ENCODE assay signal across 13 cellular contexts in genomic region chr15:59531066-59531465, GRCh38.
DNase-seq lines count a peak whose midpoint lies in the region; ATAC-seq and TF ChIP-seq lines count a peak whose summit lies in the region.
"Had no signal": no experiment of that assay in that cellular context is flagged by ENCODE, and none has a peak within 500 bp of the region (broad histone marks: within the 10 kb centered on the region; RNA-seq: fewer than 3 reads in every experiment).

No MANE protein-coding gene starts in this region.

- H3K9me3 Mint-ChIP-seq in activated naive CD4-positive, alpha-beta T cell treated with anti-CD3 and anti-CD28 coated beads, Interleukin-2, amount 50 U/mL, for 72 hours, result no peaks in the 10 kb centered on the region
- H3K9me3 Mint-ChIP-seq: CD4-positive, alpha-beta T cell had no signal

- H3K36me3 Mint-ChIP-seq in activated naive CD4-positive, alpha-beta T cell treated with anti-CD3 and anti-CD28 coated beads, Interleukin-2, amount 50 U/mL, for 72 hours, result no peaks in the 10 kb centered on the region

- TF ChIP-seq CTCF in OCI-LY3 (IDR thresholded peaks at IDR 0.05; ENCODE audit: low read depth, low read length) (no peak), neutrophil (IDR thresholded peaks at IDR 0.05) (no peak)

- H3K4me1 ChIP-seq in OCI-LY3 (ENCODE audit: low read length) (peaks cover 61% of the 10 kb centered on the region), neutrophil (ENCODE audit: control insufficient read depth in 1 of 2, insufficient read depth in 1 of 2, low read depth in 1 of 2, low read length in 1 of 2) (peaks cover 21 to 29% of the 10 kb centered on the region in 2 experiments)

- peak overlapping the region; percentile 64; the same call in 1 of the 2 replicates for H3K9ac ChIP-seq in OCI-LY3 (ENCODE audit: low read length)

- H4K20me1 ChIP-seq in OCI-LY3 (ENCODE audit: insufficient read depth, low read length), result no peaks in the 10 kb centered on the region

- H3K9me3 ChIP-seq in OCI-LY3 (ENCODE audit: insufficient read depth, low read length), result no peaks in the 10 kb centered on the region
- H3K9me3 ChIP-seq in neutrophil, result no peaks in the 10 kb centered on the region

- H2AFZ ChIP-seq in OCI-LY3 (ENCODE audit: low read depth, low read length), result peak overlapping the region; percentile 50

- peak overlapping the region in 1 of 2 donors; percentile 48 for H3K27ac Mint-ChIP-seq in activated naive CD4-positive, alpha-beta T cell treated with anti-CD3 and anti-CD28 coated beads, Interleukin-2, amount 50 U/mL, for 72 hours
- H3K27ac Mint-ChIP-seq: CD4-positive, alpha-beta T cell had no signal

- H3K36me3 ChIP-seq in OCI-LY3 (replicated peaks; ENCODE audit: low read depth, low read length) (no peaks in the 10 kb centered on the region), neutrophil (no peaks in the 10 kb centered on the region)

- no peaks in the 10 kb centered on the region for H3K79me2 ChIP-seq in OCI-LY3 (ENCODE audit: low read length)

- DNase-seq in epithelial cell of prostate (ENCODE audit: low read depth, low spot score) (peak; percentile 37), ureter (ENCODE audit: low spot score) (peak; percentile 45)
- DNase-seq in activated naive CD4-positive, alpha-beta T cell treated with anti-CD3 and anti-CD28 coated beads, Interleukin-2, amount 50 U/mL, for 72 hours (ENCODE audit: low spot score in 2 of 2), result no peak
- no peak for DNase-seq in stimulated activated CD4-positive, alpha-beta T cell treated with anti-CD3 and anti-CD28 coated beads, Interleukin-4, amount 100 ng/mL, for 1 hour
- DNase-seq: CD4-positive, alpha-beta T cell; NCI-H1092; NCI-H146; NCI-H510A treated with DMSO at 0.1 percent for 48 hours; RPMI8226 had no signal

- no peak for ATAC-seq in activated naive CD4-positive, alpha-beta T cell treated with anti-CD3 and anti-CD28 coated beads, Interleukin-2, amount 50 U/mL, for 72 hours
- ATAC-seq in HG03432 (IDR thresholded peaks at IDR 0.05; ENCODE audit: unreplicated experiment), result no peak
- ATAC-seq: K562 had no signal

- H3K4me2 ChIP-seq in OCI-LY3 (ENCODE audit: low read length), result peak overlapping the region; percentile 82

- H3K27me3 ChIP-seq in OCI-LY3 (ENCODE audit: low read depth, low read length) (no peaks in the 10 kb centered on the region), neutrophil (peaks cover 1% of the 10 kb centered on the region)

- H3K27ac ChIP-seq in OCI-LY3 (ENCODE audit: low read length) (0 out of 2 replicates have a peak overlapping the region, but pooled peaks have one; percentile 9), epithelial cell of prostate (peak overlapping the region; percentile 37), neutrophil (peak overlapping the region; percentile 72)

- peak overlapping the region; percentile 43 for H3K4me3 ChIP-seq in OCI-LY3 (ENCODE audit: low read length)
- peak overlapping the region in 1 of 2 experiments; percentile 8 for H3K4me3 ChIP-seq in neutrophil (ENCODE audit: low read depth in 1 of 2, low read length in 1 of 2)
- H3K4me3 ChIP-seq: K562 had no signal

Comparison
In these comparisons a context has a peak if more than half of its experiments do, and no peak if none do; other contexts are left out.
1. H3K27ac ChIP-seq: peak in every context shown above with its lines; median percentile 72 in neutrophil; 37 in epithelial cell of prostate; 9 in OCI-LY3.
2. DNase-seq: peak in epithelial cell of prostate (single experiment) and ureter (single experiment); none in activated naive CD4-positive, alpha-beta T cell treated with anti-CD3 and anti-CD28 coated beads, Interleukin-2, amount 50 U/mL, for 72 hours (0 of 2) and stimulated activated CD4-positive, alpha-beta T cell treated with anti-CD3 and anti-CD28 coated beads, Interleukin-4, amount 100 ng/mL, for 1 hour (single experiment).